In genomic region chr11:92765965-92766371, GRCh38 we compare ENCODE assay signal across 8 cellular contexts.
DNase-seq lines count a peak whose midpoint lies in the region; ATAC-seq and TF ChIP-seq lines count a peak whose summit lies in the region.

No MANE protein-coding gene starts in this region.

- no peak for TF ChIP-seq POLR2A in ovary (IDR thresholded peaks at IDR 0.05)

- H3K27me3 ChIP-seq in ovary = no peaks in the 10 kb centered on the region

- DNase-seq in Daoy (ENCODE audit: low read depth) (peak; percentile 71), NCI-H748 treated with DMSO at 0.1 percent for 48 hours (lab: John Stamatoyannopoulos, UW) (peak; percentile 24), fibroblast of pulmonary artery (ENCODE audit: low read depth) (peak; percentile 68), ovary (peak in 2 of 5 donors; percentile 16 to 21), NAMALWA (ENCODE audit: low spot score) (no peak)
- DNase-seq in activated naive CD4-positive, alpha-beta T cell treated with anti-CD3 and anti-CD28 coated beads, Interleukin-2, amount 50 U/mL, for 16 hours = no peak

- H3K4me1 ChIP-seq in ovary (ENCODE audit: insufficient read depth) = peaks cover 2% of the 10 kb centered on the region

- no peaks in the 10 kb centered on the region for H3K9me3 ChIP-seq in ovary

- H3K27ac ChIP-seq in ovary = no peak overlapping the region

- H3K4me3 ChIP-seq in fibroblast of pulmonary artery (replicated peaks; ENCODE audit: low read depth, low read length) = peak overlapping the region; percentile 21
- H3K4me3 ChIP-seq in ovary = peak overlapping the region; percentile 14

- TF ChIP-seq EP300 in ovary (IDR thresholded peaks at IDR 0.05) = no peak

- TF ChIP-seq CTCF in fibroblast of pulmonary artery (IDR thresholded peaks at IDR 0.05; ENCODE audit: low read length, missing control alignments) (no peak), ovary (IDR thresholded peaks at IDR 0.05) (no peak)

- ATAC-seq in HG03439 (IDR thresholded peaks at IDR 0.05; ENCODE audit: unreplicated experiment) (no peak), GM21825 (IDR thresholded peaks at IDR 0.05; ENCODE audit: unreplicated experiment) (no peak)

- no peaks in the 10 kb centered on the region for H3K36me3 ChIP-seq in ovary

- WGBS in ovary, 3 donors = 0 to 1% (median 1%) methylated on average over 10 of the region's 10 CpGs

- intact Hi-C loops in ovary (cut with DNase I) = no loop called here

Comparison
In these comparisons a context has a peak if more than half of its experiments do, and no peak if none do; other contexts are left out.
1. DNase-seq: peak in Daoy (single experiment), NCI-H748 treated with DMSO at 0.1 percent for 48 hours (single experiment) and fibroblast of pulmonary artery (single experiment); none in NAMALWA (single experiment) and activated naive CD4-positive, alpha-beta T cell treated with anti-CD3 and anti-CD28 coated beads, Interleukin-2, amount 50 U/mL, for 16 hours (single experiment).